8 cellular contexts compared by ENCODE assay signal in the genomic region with DNA sequence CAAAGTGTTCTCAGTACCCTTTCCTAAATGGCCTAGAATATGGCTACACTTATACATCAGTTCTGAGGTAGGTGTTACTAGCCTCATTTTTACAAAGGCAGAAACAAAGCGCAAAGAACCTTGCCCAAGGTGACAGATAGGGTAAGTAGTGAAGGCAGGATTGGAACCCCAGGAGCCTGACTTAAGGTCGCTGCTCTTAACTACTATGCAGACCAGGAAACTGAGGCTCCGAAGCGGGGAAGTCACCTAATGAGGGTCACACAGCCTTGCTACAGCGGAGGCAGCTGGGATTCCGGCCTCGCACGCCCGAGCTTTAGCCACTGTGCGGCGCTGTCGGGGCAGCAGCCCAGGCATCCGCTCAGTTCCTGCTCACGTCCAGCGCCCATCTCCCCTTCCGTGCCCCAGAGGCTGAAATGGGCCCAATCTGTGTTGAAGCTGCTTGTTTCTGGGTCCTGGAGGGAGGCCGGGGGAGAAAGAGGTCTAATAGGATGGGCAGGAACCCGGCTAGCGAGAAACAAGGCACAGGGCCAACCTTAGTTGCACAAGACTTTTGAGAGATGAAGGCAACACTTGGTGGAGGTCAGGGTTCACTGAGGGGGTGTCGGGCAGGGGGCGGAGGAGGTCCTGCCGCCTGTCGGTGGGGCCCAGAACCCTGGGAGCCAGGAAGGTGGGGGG. TPM values are rescaled to one million over a fixed set of nuclear protein-coding genes. Genes with fewer than 3 reads are reported as not detected.
DNase-seq lines count a peak whose midpoint lies in the region; ATAC-seq and TF ChIP-seq lines count a peak whose summit lies in the region.

No MANE protein-coding gene starts in this region.

- ATAC-seq in Right ventricle myocardium superior (ENCODE audit: poor library complexity) (peak; percentile 31), psoas muscle (peak in 3 of 4 donors; percentile 14 to 37 (median 26))

- no peak for TF ChIP-seq POLR2A in vagina (IDR thresholded peaks at IDR 0.05)

- 8 to 10% (median 9%) methylated on average over 23 of the region's 23 CpGs for WGBS in psoas muscle, 3 donors

- peaks cover 81% of the 10 kb centered on the region for H3K36me3 ChIP-seq in SJSA1
- no peaks in the 10 kb centered on the region for H3K36me3 ChIP-seq in psoas muscle (ENCODE audit: insufficient read depth in 1 of 2, low read depth in 1 of 2)
- no peaks in the 10 kb centered on the region for H3K36me3 ChIP-seq in vagina

- no peaks in the 10 kb centered on the region for H3K27me3 ChIP-seq in SJSA1 (replicated peaks)
- H3K27me3 ChIP-seq in psoas muscle (ENCODE audit: insufficient read depth in 3 of 3, low read length in 2 of 3), result peaks cover 0 to 92% (median 47%) of the 10 kb centered on the region in 3 donors
- H3K27me3 ChIP-seq in vagina, result peaks cover 20% of the 10 kb centered on the region

- H3K9me3 ChIP-seq in SJSA1 (replicated peaks) (no peaks in the 10 kb centered on the region), psoas muscle (no peaks in the 10 kb centered on the region), vagina (no peaks in the 10 kb centered on the region)

- H3K27ac ChIP-seq in SJSA1 (peak overlapping the region; percentile 89), psoas muscle (no peak overlapping the region), vagina (peak overlapping the region; percentile 50)

- H3K4me3 ChIP-seq in SJSA1 (peak overlapping the region; percentile 95), psoas muscle (peak overlapping the region; percentile 69), vagina (peak overlapping the region; percentile 50 to 66)

- H3K4me1 ChIP-seq in SJSA1 (replicated peaks), result peaks cover 44% of the 10 kb centered on the region
- no peaks in the 10 kb centered on the region for H3K4me1 ChIP-seq in psoas muscle
- peaks cover 52% of the 10 kb centered on the region for H3K4me1 ChIP-seq in vagina

- DNase-seq in ELF-1 (ENCODE audit: low read depth, low spot score) (peak; percentile 90), GOT3 (lab: John Stamatoyannopoulos, UW) (peak; percentile 41), Kasumi-1 (lab: John Stamatoyannopoulos, UW) (peak; percentile 70 to 77), SJSA1 (ENCODE audit: low read depth in 1 of 2, low spot score in 2 of 2) (peak; percentile 84), Right ventricle myocardium superior (peak; percentile 82), psoas muscle (peak; percentile 69 to 83), vagina (ENCODE audit: extremely low spot score in 2 of 2) (no peak)
- peak; percentile 86 for DNase-seq in activated naive CD4-positive, alpha-beta T cell treated with Interleukin-2 at 50 U/mL for 16 hours

- peak; percentile 63 for TF ChIP-seq CTCF in psoas muscle (IDR thresholded peaks at IDR 0.05)
- TF ChIP-seq CTCF in vagina (IDR thresholded peaks at IDR 0.05), result peak; percentile 31 to 60 (median 32)

- intact Hi-C loops in Right ventricle myocardium superior (cut with DNase I) (loop anchor here (10.0 kb wide), 1 partner anchor 252 kb away; no protein-coding TSS in a partner anchor), psoas muscle (cut with DNase I) (loop anchor here (5.0 kb wide), 1 partner anchor 276 kb away; no protein-coding TSS in a partner anchor), vagina (cut with DNase I) (no loop called here)

RNA-seq across cellular contexts. Expression of a gene that starts 1.4 kb away (rescaled TPM):
- total RNA-seq in SJSA1 (2014; rRNA removed; shearing (Covaris generic)), result 10.7 and 12.9 TPM in 2 replicates
- not detected for total RNA-seq in Right ventricle myocardium superior
- under 1 TPM; 0.04 to 0.13 (median 0.09) TPM for total RNA-seq in psoas muscle
- polyA plus RNA-seq in psoas muscle, result under 1 TPM; 0.04 TPM
- 0.98 TPM for total RNA-seq in vagina

RNA-seq across cellular contexts. Expression of a gene that starts 20.4 kb away (rescaled TPM):
- total RNA-seq in SJSA1 (2014; rRNA removed; shearing (Covaris generic)), result not detected in 2 replicates
- not detected for total RNA-seq in Right ventricle myocardium superior
- under 1 TPM in 1 of 4 donors, not detected in 3; 0.10 TPM for total RNA-seq in psoas muscle
- polyA plus RNA-seq in psoas muscle, result under 1 TPM in 2 of 3 donors, not detected in 1; 0.03 to 0.08 TPM
- total RNA-seq in vagina, result not detected

Comparison
In these comparisons a context has a peak if more than half of its experiments do, and no peak if none do; other contexts are left out.
1. DNase-seq: peak in ELF-1 (single experiment), GOT3 (single experiment), Kasumi-1 (2 of 2), SJSA1 (2 of 2), activated naive CD4-positive, alpha-beta T cell treated with Interleukin-2 at 50 U/mL for 16 hours (single experiment), Right ventricle myocardium superior (single experiment) and psoas muscle (2 of 2); none in vagina (0 of 2).
2. Peak in every context shown above with its lines, with median percentiles within 50 percentile points of each other: H3K4me3 ChIP-seq.